ENCODE assay signal across 19 cellular contexts in the genomic region with DNA sequence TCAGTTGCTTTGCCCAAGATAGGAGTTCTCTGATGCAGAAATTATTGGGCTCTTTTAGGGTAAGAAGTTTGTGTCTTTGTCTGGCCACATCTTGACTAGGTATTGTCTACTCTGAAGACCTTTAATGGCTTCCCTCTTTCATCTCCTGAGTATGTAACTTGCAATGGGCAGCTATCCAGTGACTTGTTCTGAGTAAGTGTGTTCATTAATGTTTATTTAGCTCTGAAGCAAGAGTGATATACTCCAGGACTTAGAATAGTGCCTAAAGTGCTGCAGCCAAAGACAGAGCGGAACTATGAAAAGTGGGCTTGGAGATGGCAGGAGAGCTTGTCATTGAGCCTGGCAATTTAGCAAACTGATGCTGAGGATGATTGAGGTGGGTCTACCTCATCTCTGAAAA.
"Had no signal": no experiment of that assay in that cellular context is flagged by ENCODE, and none has a peak within 500 bp of the region (broad histone marks: within the 10 kb centered on the region; RNA-seq: fewer than 3 reads in every experiment).

No MANE protein-coding gene starts in this region.

- FAIRE-seq: endometrium, small intestine had no signal

- H3K36me3 Mint-ChIP-seq: naive thymus-derived CD4-positive, alpha-beta T cell had no signal

- H3K27me3 ChIP-seq: esophagus muscularis mucosa, gastroesophageal sphincter, suprapubic skin, thyroid gland, uterus had no signal

- H3K4me3 ChIP-seq: esophagus muscularis mucosa, gastroesophageal sphincter, left ventricle myocardium inferior, lung, suprapubic skin, thyroid gland, uterus had no signal

- ATAC-seq: gastroesophageal sphincter; naive thymus-derived CD4-positive, alpha-beta T cell; right cardiac atrium had no signal

- DNase-seq: effector memory CD4-positive, alpha-beta T cell; glutamatergic neuron; islet precursor cell; left ventricle myocardium inferior; mesenchymal stem cell; naive thymus-derived CD4-positive, alpha-beta T cell; right cardiac atrium; small intestine; stimulated activated CD4-positive, alpha-beta T cell treated with anti-CD3 and anti-CD28 coated beads, Interleukin-12 subunit alpha, Interleukin-12 subunit beta, amount 100 ng/mL, for 4 hours; stimulated activated naive CD4-positive, alpha-beta T cell treated with Interleukin-2 at 50 U/mL for 16 hours; thyroid gland; uterus had no signal

- H3K27me3 Mint-ChIP-seq: type B pancreatic cell had no signal

- H3K9me3 Mint-ChIP-seq: naive thymus-derived CD4-positive, alpha-beta T cell; type B pancreatic cell had no signal

- H3K27ac Mint-ChIP-seq: naive thymus-derived CD4-positive, alpha-beta T cell; type B pancreatic cell had no signal

- H3K4me3 Mint-ChIP-seq: naive thymus-derived CD4-positive, alpha-beta T cell; type B pancreatic cell had no signal

- H3K9me3 ChIP-seq: esophagus muscularis mucosa, gastroesophageal sphincter, left ventricle myocardium inferior, neutrophil, suprapubic skin, thyroid gland, uterus had no signal

- H3K36me3 ChIP-seq: esophagus muscularis mucosa, gastroesophageal sphincter, left ventricle myocardium inferior, neutrophil, uterus had no signal

- H3K4me1 ChIP-seq: esophagus muscularis mucosa, gastroesophageal sphincter, left ventricle myocardium inferior, suprapubic skin, thyroid gland, uterus had no signal

- H3K27ac ChIP-seq: esophagus muscularis mucosa, gastroesophageal sphincter, left ventricle myocardium inferior, neutrophil, suprapubic skin, thyroid gland, uterus had no signal
